18 cellular contexts compared by ENCODE assay signal in the genomic region with DNA sequence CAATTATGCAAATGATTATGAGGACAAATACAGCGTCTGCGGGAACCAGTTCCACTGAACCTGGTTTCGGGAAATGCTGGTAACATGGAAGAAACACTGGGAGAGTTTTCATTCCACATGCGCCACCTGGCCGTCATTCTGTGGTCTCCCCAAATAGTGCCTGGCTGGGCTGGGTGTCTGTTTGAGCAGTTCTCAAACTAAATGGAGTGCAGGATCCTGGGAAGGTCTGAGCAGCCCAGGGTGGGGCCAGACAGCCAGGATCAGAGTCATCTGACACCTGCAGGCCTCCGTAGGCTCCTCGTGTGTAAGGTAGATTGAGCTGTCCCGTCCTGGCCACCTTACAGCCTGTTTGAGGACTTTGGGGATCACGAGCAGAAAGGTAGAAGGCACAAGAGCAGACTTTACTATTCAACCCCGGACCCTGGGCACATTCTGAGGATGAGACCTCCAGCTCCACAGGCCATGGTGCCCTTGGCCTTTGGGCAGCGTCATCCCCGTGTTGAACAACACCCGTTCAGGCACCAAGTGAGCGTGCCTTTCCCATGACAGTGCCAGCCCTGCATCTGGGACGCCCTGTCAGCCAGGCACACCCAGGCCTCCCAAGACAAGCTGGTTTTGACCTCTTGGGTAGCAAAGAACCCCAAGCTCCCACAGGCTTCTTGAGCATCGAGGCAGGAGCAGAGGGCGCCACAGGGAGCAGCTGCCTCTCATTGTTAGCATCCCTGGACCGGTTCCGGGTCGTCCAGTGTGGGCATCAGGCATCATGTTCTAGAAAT.
DNase-seq lines count a peak whose midpoint lies in the region; ATAC-seq, FAIRE-seq and TF ChIP-seq lines count a peak whose summit lies in the region.
"Had no signal": no experiment of that assay in that cellular context is flagged by ENCODE, and none has a peak within 500 bp of the region (broad histone marks: within the 10 kb centered on the region; RNA-seq: fewer than 3 reads in every experiment).

No MANE protein-coding gene starts in this region.

- no peaks in the 10 kb centered on the region for H3K27me3 Mint-ChIP-seq in natural killer cell (ENCODE audit: low read depth in 2 of 2)
- H3K27me3 Mint-ChIP-seq in natural killer cell treated with Interleukin-12 subunit alpha and Interleukin-12 subunit beta and Interleukin-15 and Interleukin-18, amount 100 ng/mL, for 72 hours: no peaks in the 10 kb centered on the region
- H3K27me3 Mint-ChIP-seq: activated CD4-positive, alpha-beta memory T cell treated with anti-CD3 and anti-CD28 coated beads for 36 hours; dendritic cell treated with granulocyte-macrophage colony-stimulating factor and Interleukin-4, amounts not matched to agents 40 ng/mL and 50 ng/mL, for 4 days; naive B cell had no signal

- H2AK5ac ChIP-seq in mesendoderm (ENCODE audit: low read length): no peak overlapping the region

- no peak overlapping the region for H3K4me3 ChIP-seq in K562
- no peak overlapping the region for H3K4me3 ChIP-seq in mesendoderm (ENCODE audit: low read length)
- H3K4me3 ChIP-seq in vagina: no peak overlapping the region
- no peak overlapping the region for H3K4me3 ChIP-seq in BE2C (ENCODE audit: low read depth, low read length)
- H3K4me3 ChIP-seq: psoas muscle had no signal

- no peak overlapping the region for H4K8ac ChIP-seq in mesendoderm (ENCODE audit: low read depth, low read length)

- H3K4me3 Mint-ChIP-seq in natural killer cell: no peak overlapping the region
- no peak overlapping the region for H3K4me3 Mint-ChIP-seq in natural killer cell treated with Interleukin-12 subunit alpha and Interleukin-12 subunit beta and Interleukin-15 and Interleukin-18, amount 100 ng/mL, for 72 hours
- H3K4me3 Mint-ChIP-seq: activated CD4-positive, alpha-beta memory T cell treated with anti-CD3 and anti-CD28 coated beads for 36 hours; dendritic cell treated with granulocyte-macrophage colony-stimulating factor and Interleukin-4, amounts not matched to agents 40 ng/mL and 50 ng/mL, for 4 days had no signal

- TF ChIP-seq EP300 in K562 (IDR thresholded peaks at IDR 0.05; ENCODE audit: low read length): no peak

- DNase-seq in natural killer cell: no peak
- no peak for DNase-seq in natural killer cell treated with Interleukin-12 subunit alpha and Interleukin-12 subunit beta and Interleukin-15 and Interleukin-18, amount 100 ng/mL, for 72 hours (ENCODE audit: low spot score)
- peak in 2 of 4 experiments; percentile 42 to 45 for DNase-seq in K562 (ENCODE audit: extremely low read depth in 1 of 4, low spot score in 3 of 4)
- DNase-seq in mesendoderm: peak; percentile 30
- no peak for DNase-seq in vagina (ENCODE audit: extremely low spot score in 2 of 2)
- no peak for DNase-seq in erythroblast (lab: John Stamatoyannopoulos, UW)
- DNase-seq in dedifferentiated amniotic fluid mesenchymal stem cell (ENCODE audit: extremely low spot score): no peak
- DNase-seq in BE2C: no peak
- DNase-seq: activated CD4-positive, alpha-beta memory T cell treated with anti-CD3 and anti-CD28 coated beads for 36 hours; hippocampal formation; naive B cell; NCI-H1417 treated with DMSO at 0.1 percent for 48 hours; psoas muscle had no signal

- H2BK15ac ChIP-seq in mesendoderm (replicated peaks; ENCODE audit: low read depth): no peak overlapping the region

- WGBS in K562 (ENCODE audit: insufficient coverage, low coverage, missing lambda C conversion rate): 36% methylated on average over 20 of the region's 20 CpGs
- WGBS in mesendoderm (ENCODE audit: extremely low coverage, insufficient coverage, low lambda C conversion rate): no CpG with 5 or more reads among the region's 20 CpGs

- H3K27me3 ChIP-seq in K562 (ENCODE audit: control insufficient read depth in 2 of 2, insufficient read depth in 2 of 2, low read length in 2 of 2): peaks cover 6 to 45% of the 10 kb centered on the region in 2 experiments; a peak in 4 of 5 replicates
- H3K27me3 ChIP-seq in mesendoderm (ENCODE audit: insufficient read depth, low read length, poor library complexity): no peaks in the 10 kb centered on the region
- no peaks in the 10 kb centered on the region for H3K27me3 ChIP-seq in vagina
- H3K27me3 ChIP-seq in BE2C: no peaks in the 10 kb centered on the region

- H3K27ac Mint-ChIP-seq in natural killer cell: peak overlapping the region; percentile 74 to 80
- no peak overlapping the region for H3K27ac Mint-ChIP-seq in natural killer cell treated with Interleukin-12 subunit alpha and Interleukin-12 subunit beta and Interleukin-15 and Interleukin-18, amount 100 ng/mL, for 72 hours
- H3K27ac Mint-ChIP-seq: activated CD4-positive, alpha-beta memory T cell treated with anti-CD3 and anti-CD28 coated beads for 36 hours; dendritic cell treated with granulocyte-macrophage colony-stimulating factor and Interleukin-4, amounts not matched to agents 40 ng/mL and 50 ng/mL, for 4 days had no signal

- no peak overlapping the region for H2AFZ ChIP-seq in K562 (ENCODE audit: low read depth, low read length)

- peaks cover 45% of the 10 kb centered on the region for H4K20me1 ChIP-seq in K562 (replicated peaks; ENCODE audit: control insufficient read depth, insufficient read depth, low read length)

- TF ChIP-seq CTCF in natural killer cell (IDR thresholded peaks at IDR 0.05) (no peak), K562 (IDR thresholded peaks at IDR 0.05 in 2 of 3, conservative IDR thresholded peaks at IDR 0.05 in 1 of 3; ENCODE audit: insufficient read depth in 2 of 3, low read depth in 1 of 3, low read length in 3 of 3) (0 out of 6 replicates have a peak, but pooled peaks of 1 of the 3 experiments have one; percentile 6), vagina (IDR thresholded peaks at IDR 0.05) (no peak), BE2C (IDR thresholded peaks at IDR 0.05; ENCODE audit: low read depth, low read length) (no peak)

- H3K4me1 ChIP-seq in K562 (replicated peaks in 1 of 2; ENCODE audit: control insufficient read depth in 2 of 2, insufficient read depth in 2 of 2, low read length in 2 of 2) (peaks cover 3 to 11% of the 10 kb centered on the region in 2 experiments; a peak in 2 of 5 replicates), mesendoderm (ENCODE audit: control insufficient read depth, low read depth, low read length) (no peaks in the 10 kb centered on the region), vagina (peaks cover 45% of the 10 kb centered on the region), BE2C (no peaks in the 10 kb centered on the region)

- no peak overlapping the region for H3K4ac ChIP-seq in mesendoderm (ENCODE audit: low read depth, low read length)

- H3K36me3 ChIP-seq in K562 (ENCODE audit: control insufficient read depth, insufficient read depth, low read length): no peaks in the 10 kb centered on the region
- H3K36me3 ChIP-seq in mesendoderm (ENCODE audit: control insufficient read depth, insufficient read depth, low read length): no peaks in the 10 kb centered on the region
- H3K36me3 ChIP-seq in vagina: no peaks in the 10 kb centered on the region
- no peaks in the 10 kb centered on the region for H3K36me3 ChIP-seq in BE2C

- H3K9me1 ChIP-seq in K562 (ENCODE audit: control insufficient read depth, insufficient read depth, low read length): peaks cover 4% of the 10 kb centered on the region

- peaks cover 54% of the 10 kb centered on the region in 2 donors for H3K4me1 Mint-ChIP-seq in natural killer cell
- H3K4me1 Mint-ChIP-seq in natural killer cell treated with Interleukin-12 subunit alpha and Interleukin-12 subunit beta and Interleukin-15 and Interleukin-18, amount 100 ng/mL, for 72 hours (ENCODE audit: low read depth in 2 of 2): peaks cover 32 to 45% of the 10 kb centered on the region in 2 donors

- TF ChIP-seq RAD21 in K562 (CRISPR knock-in tag; conservative IDR thresholded peaks at IDR 0.05 in 1 of 2, IDR thresholded peaks at IDR 0.05 in 1 of 2): no peak

- H2BK120ac ChIP-seq in mesendoderm (ENCODE audit: low read depth, low read length): no peak overlapping the region

- H3K9me3 ChIP-seq in K562 (replicated peaks; ENCODE audit: control insufficient read depth, insufficient read depth, low read depth, low read length) (no peaks in the 10 kb centered on the region), vagina (no peaks in the 10 kb centered on the region), BE2C (no peaks in the 10 kb centered on the region)
- H3K9me3 ChIP-seq: psoas muscle had no signal

- no peak overlapping the region for H4K5ac ChIP-seq in mesendoderm (ENCODE audit: low read length)

- no peak overlapping the region for H2BK5ac ChIP-seq in mesendoderm (ENCODE audit: low read length)

- no TSS peak for BruUV-seq in K562 (replicated peaks; lab: Mats Ljungman, UMichigan)

- H3K36me3 Mint-ChIP-seq in natural killer cell: no peaks in the 10 kb centered on the region
- no peaks in the 10 kb centered on the region for H3K36me3 Mint-ChIP-seq in natural killer cell treated with Interleukin-12 subunit alpha and Interleukin-12 subunit beta and Interleukin-15 and Interleukin-18, amount 100 ng/mL, for 72 hours

- POLR2A ChIA-PET in K562 (lab: Yijun Ruan, JAX): interaction anchor here (0.6 kb wide), 1 partner anchor 1078 kb away, joined by 3 read pairs; no protein-coding TSS in a partner anchor

- no peak overlapping the region for H3K56ac ChIP-seq in mesendoderm (ENCODE audit: low read length)

- no peaks in the 10 kb centered on the region for H3K79me1 ChIP-seq in mesendoderm (ENCODE audit: low read length)

- no peak overlapping the region for H3K23ac ChIP-seq in mesendoderm (ENCODE audit: low read length)

- intact Hi-C loops in natural killer cell (cut with micrococcal nuclease) (no loop called here), K562 (cut with micrococcal nuclease) (no loop called here), vagina (cut with DNase I) (loop anchor here (10.0 kb wide), 1 partner anchor 137 kb away; no protein-coding TSS in a partner anchor)

- ATAC-seq in natural killer cell (no peak), K562 (peak; percentile 72)
- ATAC-seq in natural killer cell treated with Interleukin-12 subunit alpha and Interleukin-12 subunit beta and Interleukin-15 and Interleukin-18, amount 100 ng/mL, for 72 hours: no peak
- ATAC-seq: PC-3 had no signal

- CTCF ChIA-PET in K562 (lab: Yijun Ruan, JAX; ENCODE audit: low intra/inter-chr PET ratio): interaction anchor here (0.6 kb wide), 1 partner anchor 1229 kb away, joined by 3 read pairs; no protein-coding TSS in a partner anchor

- in situ Hi-C loops in K562 (cut with MboI): no loop called here

- H3K27ac ChIP-seq in K562 (ENCODE audit: extremely low read depth, low read depth, low read length): no peak overlapping the region
- no peak overlapping the region for H3K27ac ChIP-seq in mesendoderm (ENCODE audit: low read depth, low read length)
- peak overlapping the region; percentile 10 for H3K27ac ChIP-seq in vagina
- H3K27ac ChIP-seq: HL-60, KMS-11, psoas muscle had no signal

- H3K18ac ChIP-seq in mesendoderm (ENCODE audit: low read length): no peak overlapping the region

- H3K79me2 ChIP-seq in K562 (ENCODE audit: control insufficient read depth, insufficient read depth, low read length) (no peaks in the 10 kb centered on the region), mesendoderm (ENCODE audit: control insufficient read depth, insufficient read depth, low read length) (no peaks in the 10 kb centered on the region)

- H3K9me3 Mint-ChIP-seq in natural killer cell: no peaks in the 10 kb centered on the region
- no peaks in the 10 kb centered on the region for H3K9me3 Mint-ChIP-seq in natural killer cell treated with Interleukin-12 subunit alpha and Interleukin-12 subunit beta and Interleukin-15 and Interleukin-18, amount 100 ng/mL, for 72 hours
- H3K9me3 Mint-ChIP-seq: activated CD4-positive, alpha-beta memory T cell treated with anti-CD3 and anti-CD28 coated beads for 36 hours; dendritic cell treated with granulocyte-macrophage colony-stimulating factor and Interleukin-4, amounts not matched to agents 40 ng/mL and 50 ng/mL, for 4 days; naive B cell had no signal

- no peak for FAIRE-seq in K562 (lab: Jason Lieb, UNC)
- FAIRE-seq: TTC549 had no signal

- H3K4me2 ChIP-seq in K562 (ENCODE audit: insufficient read depth, low read length): no peak overlapping the region
- H3K4me2 ChIP-seq in mesendoderm (ENCODE audit: low read length): no peak overlapping the region
- H3K4me2 ChIP-seq: KMS-11 had no signal

- no peak for TF ChIP-seq POLR2A in K562 (conservative IDR thresholded peaks at IDR 0.05)
- no peak for TF ChIP-seq POLR2A in vagina (IDR thresholded peaks at IDR 0.05)
- no peak for TF ChIP-seq POLR2A in erythroblast (IDR thresholded peaks at IDR 0.05; ENCODE audit: low read length)

- H3K9ac ChIP-seq in K562 (ENCODE audit: insufficient read depth in 1 of 2, low read depth in 2 of 2, low read length in 2 of 2) (no peak overlapping the region; a peak in 1 of 4 replicates), mesendoderm (ENCODE audit: low read length) (no peak overlapping the region)
- H3K9ac ChIP-seq: KMS-11 had no signal

Comparison
In these comparisons a context has a peak if more than half of its experiments do, and no peak if none do; other contexts are left out.
1. H3K27ac Mint-ChIP-seq: peak in natural killer cell (2 of 2); none in natural killer cell treated with Interleukin-12 subunit alpha and Interleukin-12 subunit beta and Interleukin-15 and Interleukin-18, amount 100 ng/mL, for 72 hours (0 of 2).